Comparison of ENCODE assay signal across 8 cellular contexts in genomic region chr14:39107624-39108023, GRCh38. TPM values are rescaled to one million over a fixed set of nuclear protein-coding genes. Genes with fewer than 3 reads are reported as not detected.
DNase-seq lines count a peak whose midpoint lies in the region; ATAC-seq and TF ChIP-seq lines count a peak whose summit lies in the region.

No MANE protein-coding gene starts in this region.

- H3K4me3 ChIP-seq in lower lobe of right lung: no peak overlapping the region

- no peaks in the 10 kb centered on the region for H3K27me3 ChIP-seq in lower lobe of right lung (ENCODE audit: low read depth)

- H3K4me1 ChIP-seq in lower lobe of right lung: peaks cover 10% of the 10 kb centered on the region

- BruUV-seq in Calu3 (replicated peaks; lab: Mats Ljungman, UMichigan): no TSS peak

- peak; percentile 33 for TF ChIP-seq CTCF in CD14-positive monocyte (IDR thresholded peaks at IDR 0.05)
- peak; percentile 33 for TF ChIP-seq CTCF in lower lobe of right lung (IDR thresholded peaks at IDR 0.05)
- TF ChIP-seq CTCF in Calu3 (IDR thresholded peaks at IDR 0.05; ENCODE audit: unreplicated experiment): no peak

- no peak for DNase-seq in CD14-positive monocyte (ENCODE audit: low spot score)
- DNase-seq in NCI-H128 (lab: John Stamatoyannopoulos, UW; ENCODE audit: unreplicated experiment): peak; percentile 3
- peak; percentile 61 for DNase-seq in astrocyte of the hippocampus (ENCODE audit: low read depth, low spot score)
- no peak for DNase-seq in lower lobe of right lung
- no peak for DNase-seq in activated T-cell treated with anti-CD3 and anti-CD28 coated beads, Interleukin-2, amount 50 U/mL, for 72 hours
- no peak for DNase-seq in Calu3

- peaks cover 8% of the 10 kb centered on the region for H3K4me1 Mint-ChIP-seq in CD14-positive monocyte
- peaks cover 46% of the 10 kb centered on the region for H3K4me1 Mint-ChIP-seq in activated T-cell treated with anti-CD3 and anti-CD28 coated beads, Interleukin-2, amount 50 U/mL, for 72 hours (ENCODE audit: low read depth)
- peaks cover 9% of the 10 kb centered on the region for H3K4me1 Mint-ChIP-seq in Calu3 (ENCODE audit: low read depth, unreplicated experiment)

- intact Hi-C loops in CD14-positive monocyte (cut with micrococcal nuclease) (loop anchor here (10.0 kb wide), 1 partner anchor 327 kb away; the partner anchor contains the start of gene FBXO33 (in 2 of the 2)), lower lobe of right lung (cut with DNase I) (no loop called here), Calu3 (cut with micrococcal nuclease; ENCODE audit: unreplicated experiment) (loop anchor here (1.0 kb wide), 1 partner anchor 261 kb away; no protein-coding TSS in a partner anchor)

- no peaks in the 10 kb centered on the region for H3K9me3 ChIP-seq in lower lobe of right lung

- ATAC-seq in GM19043 (IDR thresholded peaks at IDR 0.05; ENCODE audit: low read depth, unreplicated experiment) (peak; percentile 30), lower lobe of right lung (peak in 1 of 2 donors; percentile 20), GM19023 (IDR thresholded peaks at IDR 0.05; ENCODE audit: unreplicated experiment) (no peak)
- no peak for ATAC-seq in activated T-cell treated with anti-CD3 and anti-CD28 coated beads, Interleukin-2, amount 50 U/mL, for 72 hours (replicated peaks in 1 of 2)

- H3K36me3 ChIP-seq in lower lobe of right lung: no peaks in the 10 kb centered on the region

- H3K27ac Mint-ChIP-seq in CD14-positive monocyte (no peak overlapping the region), Calu3 (ENCODE audit: unreplicated experiment) (no peak overlapping the region)
- no peak overlapping the region for H3K27ac Mint-ChIP-seq in activated T-cell treated with anti-CD3 and anti-CD28 coated beads, Interleukin-2, amount 50 U/mL, for 72 hours

- H3K27me3 Mint-ChIP-seq in CD14-positive monocyte (ENCODE audit: low read depth in 3 of 3): peaks cover 1 to 3% (median 2%) of the 10 kb centered on the region in 3 donors
- H3K27me3 Mint-ChIP-seq in activated T-cell treated with anti-CD3 and anti-CD28 coated beads, Interleukin-2, amount 50 U/mL, for 72 hours (ENCODE audit: low read depth): no peaks in the 10 kb centered on the region
- H3K27me3 Mint-ChIP-seq in Calu3 (ENCODE audit: unreplicated experiment): no peaks in the 10 kb centered on the region

- no peaks in the 10 kb centered on the region for H3K9me3 Mint-ChIP-seq in CD14-positive monocyte
- no peaks in the 10 kb centered on the region for H3K9me3 Mint-ChIP-seq in activated T-cell treated with anti-CD3 and anti-CD28 coated beads, Interleukin-2, amount 50 U/mL, for 72 hours
- H3K9me3 Mint-ChIP-seq in Calu3 (ENCODE audit: low read depth, unreplicated experiment): no peaks in the 10 kb centered on the region

- no peaks in the 10 kb centered on the region for H3K36me3 Mint-ChIP-seq in CD14-positive monocyte
- H3K36me3 Mint-ChIP-seq in activated T-cell treated with anti-CD3 and anti-CD28 coated beads, Interleukin-2, amount 50 U/mL, for 72 hours (ENCODE audit: insufficient read depth in 2 of 2): peaks cover 0 to 2% of the 10 kb centered on the region in 2 donors
- H3K36me3 Mint-ChIP-seq in Calu3 (ENCODE audit: insufficient read depth, unreplicated experiment): peaks cover 17% of the 10 kb centered on the region

- CTCF ChIA-PET in Calu3 (lab: Charles Lee): no interaction called here

- H3K4me3 Mint-ChIP-seq in CD14-positive monocyte (no peak overlapping the region), Calu3 (ENCODE audit: low read depth, unreplicated experiment) (no peak overlapping the region)
- H3K4me3 Mint-ChIP-seq in activated T-cell treated with anti-CD3 and anti-CD28 coated beads, Interleukin-2, amount 50 U/mL, for 72 hours: no peak overlapping the region

- H3K27ac ChIP-seq in lower lobe of right lung: no peak overlapping the region

RNA-seq across cellular contexts. Expression of gene SEC23A, which starts 4.6 kb away (rescaled TPM):
- 10 to 100 TPM; 36.4 to 37.3 TPM for polyA plus RNA-seq in CD14-positive monocyte
- total RNA-seq in lower lobe of right lung (56.7 TPM), Calu3 (2022) (37.5 and 48.0 TPM in 2 replicates)
- total RNA-seq in activated T-cell treated with anti-CD3 and anti-CD28 coated beads, Interleukin-2, amount 50 U/mL, for 72 hours: 10 to 100 TPM; 60.9 to 71.3 TPM

RNA-seq across cellular contexts. Expression of gene GEMIN2, which starts 6.5 kb away (rescaled TPM):
- 10 to 100 TPM; 10.2 to 11.8 TPM for polyA plus RNA-seq in CD14-positive monocyte
- total RNA-seq in lower lobe of right lung: 8.4 TPM
- 10 to 100 TPM; 25.5 to 27.2 TPM for total RNA-seq in activated T-cell treated with anti-CD3 and anti-CD28 coated beads, Interleukin-2, amount 50 U/mL, for 72 hours
- 15.5 and 20.1 TPM in 2 replicates for total RNA-seq in Calu3 (2022)

Comparison
In these comparisons a context has a peak if more than half of its experiments do, and no peak if none do; other contexts are left out.
1. DNase-seq: peak in NCI-H128 (single experiment) and astrocyte of the hippocampus (single experiment); none in CD14-positive monocyte (single experiment), lower lobe of right lung (single experiment), activated T-cell treated with anti-CD3 and anti-CD28 coated beads, Interleukin-2, amount 50 U/mL, for 72 hours (0 of 2) and Calu3 (single experiment).